Comparison of ENCODE assay signal across 1 cellular context in genomic region chr7:138713191-138713590, GRCh38.
TF ChIP-seq lines count a peak whose summit lies in the region.

No MANE protein-coding gene starts in this region.

TF ChIP-seq in H1, 55 proteins besides CTCF, POLR2A, EP300 and RAD21:
- no peak for TF ChIP-seq FOSL1 (IDR thresholded peaks at IDR 0.05; ENCODE audit: insufficient read depth, low read depth, low read length)
- TF ChIP-seq GTF2F1 (IDR thresholded peaks at IDR 0.05; ENCODE audit: borderline replicate concordance, low read depth, low read length): no peak
- TF ChIP-seq POU5F1 (IDR thresholded peaks at IDR 0.05; ENCODE audit: low read depth, low read length): no peak
- TF ChIP-seq RNF2 (IDR thresholded peaks at IDR 0.05; ENCODE audit: borderline replicate concordance, low read depth, low read length, missing control alignments, poor library complexity, severe bottlenecking): no peak
- TF ChIP-seq TBP (IDR thresholded peaks at IDR 0.05; ENCODE audit: low read depth, low read length): no peak
- TF ChIP-seq SIN3A (conservative IDR thresholded peaks at IDR 0.05 in 1 of 2, IDR thresholded peaks at IDR 0.05 in 1 of 2; ENCODE audit: low read depth in 1 of 2, low read length in 2 of 2): no peak
- TF ChIP-seq TCF12 (IDR thresholded peaks at IDR 0.05; ENCODE audit: low read depth, low read length): no peak
